ENCODE assay signal across 1 cellular context in genomic region chr7:50552921-50553320, GRCh38.
A peak's percentile ranks its signal among the peaks of the same experiment; 100 is the strongest.
TF ChIP-seq lines count a peak whose summit lies in the region.

No MANE protein-coding gene starts in this region.

TF ChIP-seq in HepG2, 621 proteins besides CTCF, POLR2A, EP300 and RAD21 (continued from another document and continues in another):
- TF ChIP-seq MNT (IDR thresholded peaks at IDR 0.05) (no peak), ELF4 (CRISPR knock-in tag; IDR thresholded peaks at IDR 0.05; ENCODE audit: borderline replicate concordance) (no peak), TOE1 (CRISPR knock-in tag; IDR thresholded peaks at IDR 0.05) (no peak), ZUFSP (CRISPR knock-in tag; IDR thresholded peaks at IDR 0.05; ENCODE audit: borderline replicate concordance) (no peak), ARNT2 (CRISPR knock-in tag; IDR thresholded peaks at IDR 0.05; ENCODE audit: low read depth) (peak; percentile 46; the same call in 1 of the 2 replicates), ZNF274 (CRISPR knock-in tag; IDR thresholded peaks at IDR 0.05) (no peak), ZSCAN12 (CRISPR knock-in tag; IDR thresholded peaks at IDR 0.05) (no peak), KLF11 (CRISPR knock-in tag; IDR thresholded peaks at IDR 0.05) (0 out of 2 replicates have a peak, but pooled peaks have one; percentile 72), ZNF484 (CRISPR knock-in tag; IDR thresholded peaks at IDR 0.05; ENCODE audit: borderline replicate concordance, low read depth) (no peak), ZMAT3 (CRISPR knock-in tag; conservative IDR thresholded peaks at IDR 0.05) (no peak), TBL1XR1 (IDR thresholded peaks at IDR 0.05; ENCODE audit: borderline replicate concordance, low read length, partially characterized antibody) (no peak), TCF7 (IDR thresholded peaks at IDR 0.05; ENCODE audit: low read depth) (no peak), THAP11 (CRISPR knock-in tag; IDR thresholded peaks at IDR 0.05) (no peak), SMYD3 (CRISPR knock-in tag; IDR thresholded peaks at IDR 0.05) (no peak), MYC (CRISPR knock-in tag; IDR thresholded peaks at IDR 0.05; ENCODE audit: borderline replicate concordance) (no peak), ZBTB7A (CRISPR knock-in tag; IDR thresholded peaks at IDR 0.05) (peak; percentile 23; the same call in 1 of the 2 replicates), ZNF878 (CRISPR knock-in tag; IDR thresholded peaks at IDR 0.05) (no peak), RFXAP (CRISPR knock-in tag; IDR thresholded peaks at IDR 0.05; ENCODE audit: borderline replicate concordance) (no peak), ZZZ3 (CRISPR knock-in tag; IDR thresholded peaks at IDR 0.05; ENCODE audit: borderline replicate concordance) (no peak), MZF1 (CRISPR knock-in tag; IDR thresholded peaks at IDR 0.05; ENCODE audit: borderline replicate concordance) (no peak), ARID5B (CRISPR knock-in tag; IDR thresholded peaks at IDR 0.05) (peak; percentile 41; the same call in 1 of the 2 replicates), CBX5 (CRISPR knock-in tag; IDR thresholded peaks at IDR 0.05; ENCODE audit: borderline replicate concordance) (no peak), ZNF549 (CRISPR knock-in tag; IDR thresholded peaks at IDR 0.05) (no peak), RBM39 (IDR thresholded peaks at IDR 0.05; ENCODE audit: low read depth, low read length, poor library complexity, severe bottlenecking) (no peak), DRAP1 (CRISPR knock-in tag; IDR thresholded peaks at IDR 0.05) (no peak), U2AF2 (IDR thresholded peaks at IDR 0.05; ENCODE audit: low read depth, low read length) (no peak), ELK4 (CRISPR knock-in tag; IDR thresholded peaks at IDR 0.05; ENCODE audit: borderline replicate concordance) (no peak), FOXP4 (CRISPR knock-in tag; IDR thresholded peaks at IDR 0.05) (no peak), CREB1 (IDR thresholded peaks at IDR 0.05) (no peak), CREB1 (CRISPR knock-in tag; IDR thresholded peaks at IDR 0.05) (no peak), MEF2D (CRISPR knock-in tag; IDR thresholded peaks at IDR 0.05) (no peak), PREB (CRISPR knock-in tag; IDR thresholded peaks at IDR 0.05) (no peak), ZMYM3 (CRISPR knock-in tag; IDR thresholded peaks at IDR 0.05) (no peak), LBX2 (CRISPR knock-in tag; IDR thresholded peaks at IDR 0.05; ENCODE audit: borderline replicate concordance) (no peak), HDAC6 (IDR thresholded peaks at IDR 0.05; ENCODE audit: low read depth, low read length) (no peak), ZNF432 (CRISPR knock-in tag; IDR thresholded peaks at IDR 0.05; ENCODE audit: borderline replicate concordance) (no peak), BRCA1 (CRISPR knock-in tag; IDR thresholded peaks at IDR 0.05) (0 out of 2 replicates have a peak, but pooled peaks have one; percentile 39), RCOR2 (CRISPR knock-in tag; IDR thresholded peaks at IDR 0.05) (no peak), ZNF18 (CRISPR knock-in tag; IDR thresholded peaks at IDR 0.05; ENCODE audit: insufficient replicate concordance) (no peak), NFE2 (CRISPR knock-in tag; IDR thresholded peaks at IDR 0.05) (no peak), BRD4 (CRISPR knock-in tag; IDR thresholded peaks at IDR 0.05) (no peak), MTF2 (CRISPR knock-in tag; IDR thresholded peaks at IDR 0.05; ENCODE audit: borderline replicate concordance) (no peak), PAXIP1 (CRISPR knock-in tag; conservative IDR thresholded peaks at IDR 0.05) (no peak), SALL2 (CRISPR knock-in tag; IDR thresholded peaks at IDR 0.05) (no peak), ZNF12 (CRISPR knock-in tag; IDR thresholded peaks at IDR 0.05) (peak; percentile 43; the same call in 1 of the 2 replicates), RXRB (CRISPR knock-in tag; IDR thresholded peaks at IDR 0.05; ENCODE audit: borderline replicate concordance) (no peak), FIP1L1 (IDR thresholded peaks at IDR 0.05; ENCODE audit: borderline replicate concordance, insufficient read depth, low read depth, low read length) (no peak), ZNF577 (CRISPR knock-in tag; IDR thresholded peaks at IDR 0.05; ENCODE audit: borderline replicate concordance, low read depth) (no peak), MTF1 (CRISPR knock-in tag; IDR thresholded peaks at IDR 0.05) (no peak), HMG20B (CRISPR knock-in tag; conservative IDR thresholded peaks at IDR 0.05) (no peak), ZNF556 (CRISPR knock-in tag; IDR thresholded peaks at IDR 0.05; ENCODE audit: borderline replicate concordance) (no peak), ZEB1 (IDR thresholded peaks at IDR 0.05; ENCODE audit: insufficient replicate concordance, low read depth) (no peak)
